29 cellular contexts compared by ENCODE assay signal in the genomic region with DNA sequence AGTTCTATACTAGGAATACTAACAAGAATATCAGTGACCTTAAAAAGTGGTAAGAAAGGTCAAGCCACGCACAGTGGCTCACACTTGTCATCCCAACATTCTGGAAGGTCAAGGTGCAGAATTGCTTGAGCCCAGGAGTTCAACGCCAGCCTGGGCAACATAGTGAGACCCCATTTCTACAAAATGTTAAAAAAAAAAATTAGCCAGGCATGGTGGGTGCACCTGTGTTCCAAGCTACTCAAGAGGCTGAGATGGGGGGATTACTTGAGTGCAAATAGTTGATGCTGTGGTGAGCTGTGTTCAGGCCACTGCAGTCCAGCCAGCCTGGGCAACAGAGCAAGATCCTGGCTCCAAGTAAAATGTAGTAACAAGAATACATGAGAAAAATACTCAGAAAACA.
"Had no signal": no experiment of that assay in that cellular context is flagged by ENCODE, and none has a peak within 500 bp of the region (broad histone marks: within the 10 kb centered on the region; RNA-seq: fewer than 3 reads in every experiment).

No MANE protein-coding gene starts in this region.

- H3K4me3 ChIP-seq: stomach, suprapubic skin, testis, thoracic aorta, thyroid gland, tibial artery, tibial nerve, transverse colon, upper lobe of left lung, upper lobe of right lung, uterus, vagina had no signal

- H3K27me3 Mint-ChIP-seq: stimulated activated memory B cell treated with anti-CD40 and anti-IgM and Interleukin-4, amounts not matched to agents 10 μg/mL and 1 μg/mL and 100 μg/mL, for 72 hours; stimulated activated naive B cell treated with anti-CD40 and anti-IgM and Interleukin-4, amounts not matched to agents 10 μg/mL and 1 μg/mL and 100 μg/mL, for 72 hours; stimulated activated naive CD8-positive, alpha-beta T cell treated with anti-CD3 and anti-CD28 coated beads, Interleukin-15, amount 100 ng/mL, for 72 hours; stimulated activated naive CD8-positive, alpha-beta T cell treated with anti-CD3 and anti-CD28 coated beads, Interleukin-15, Interleukin-2, amounts not matched to agents 100 ng/mL and 50 ng/mL, for 24 hours; type B pancreatic cell had no signal

- H3K36me3 ChIP-seq: stomach, suprapubic skin, thoracic aorta, thyroid gland, tibial artery, tibial nerve, transverse colon, upper lobe of left lung, upper lobe of right lung, uterus, vagina had no signal

- FAIRE-seq: urothelium cell line had no signal

- H3K27ac Mint-ChIP-seq: stimulated activated effector memory CD8-positive, alpha-beta T cell treated with anti-CD3 and anti-CD28 coated beads, Interleukin-12 subunit alpha, Interleukin-12 subunit beta, amount 100 ng/mL, for 72 hours; stimulated activated memory B cell treated with anti-CD40 and anti-IgM and Interleukin-4, amounts not matched to agents 10 μg/mL and 1 μg/mL and 100 μg/mL, for 72 hours; stimulated activated naive B cell treated with anti-CD40 and anti-IgM and Interleukin-4, amounts not matched to agents 10 μg/mL and 1 μg/mL and 100 μg/mL, for 72 hours; stimulated activated naive CD8-positive, alpha-beta T cell treated with anti-CD3 and anti-CD28 coated beads, Interleukin-15, amount 100 ng/mL, for 72 hours; stimulated activated naive CD8-positive, alpha-beta T cell treated with anti-CD3 and anti-CD28 coated beads, Interleukin-15, Interleukin-2, amounts not matched to agents 100 ng/mL and 50 ng/mL, for 24 hours; type B pancreatic cell had no signal

- H3K9me3 ChIP-seq: stomach, suprapubic skin, testis, thoracic aorta, thyroid gland, tibial artery, tibial nerve, transverse colon, upper lobe of left lung, upper lobe of right lung, uterus, vagina had no signal

- ATAC-seq: stimulated activated effector memory CD8-positive, alpha-beta T cell treated with anti-CD3 and anti-CD28 coated beads, Interleukin-12 subunit alpha, Interleukin-12 subunit beta, amount 100 ng/mL, for 72 hours; stimulated activated memory B cell treated with anti-CD40 and anti-IgM and Interleukin-4, amounts not matched to agents 10 μg/mL and 1 μg/mL and 100 μg/mL, for 72 hours; stimulated activated naive B cell treated with anti-CD40 and anti-IgM and Interleukin-4, amounts not matched to agents 10 μg/mL and 1 μg/mL and 100 μg/mL, for 72 hours; stimulated activated naive CD8-positive, alpha-beta T cell treated with anti-CD3 and anti-CD28 coated beads, Interleukin-15, amount 100 ng/mL, for 72 hours; stimulated activated naive CD8-positive, alpha-beta T cell treated with anti-CD3 and anti-CD28 coated beads, Interleukin-15, Interleukin-2, amounts not matched to agents 100 U/mL and 50 U/mL, for 24 hours; upper lobe of right lung had no signal

- H3K4me1 ChIP-seq: suprapubic skin, testis, thyroid gland, tibial artery, tibial nerve, transverse colon, upper lobe of left lung, upper lobe of right lung, uterus, vagina had no signal

- H3K4me1 Mint-ChIP-seq: stimulated activated effector memory CD8-positive, alpha-beta T cell treated with anti-CD3 and anti-CD28 coated beads, Interleukin-12 subunit alpha, Interleukin-12 subunit beta, amount 100 ng/mL, for 72 hours; stimulated activated memory B cell treated with anti-CD40 and anti-IgM and Interleukin-4, amounts not matched to agents 10 μg/mL and 1 μg/mL and 100 μg/mL, for 72 hours; stimulated activated naive B cell treated with anti-CD40 and anti-IgM and Interleukin-4, amounts not matched to agents 10 μg/mL and 1 μg/mL and 100 μg/mL, for 72 hours; stimulated activated naive CD8-positive, alpha-beta T cell treated with anti-CD3 and anti-CD28 coated beads, Interleukin-15, amount 100 ng/mL, for 72 hours had no signal

- DNase-seq: stimulated activated CD4-positive, alpha-beta T cell treated with anti-CD3 and anti-CD28 coated beads, Interleukin-2, amount 100 ng/mL, for 48 hours; stimulated activated CD4-positive, alpha-beta T cell treated with anti-CD3 and anti-CD28 coated beads, Interleukin-4, amount 100 ng/mL, for 1 hour; stimulated activated CD4-positive, alpha-beta T cell treated with anti-CD3 and anti-CD28 coated beads, Interleukin-4, amount 100 ng/mL, for 24 hours; stimulated activated CD4-positive, alpha-beta T cell treated with anti-CD3 and anti-CD28 coated beads, Interleukin-4, amount 100 ng/mL, for 4 hours; stimulated activated CD8-positive, alpha-beta memory T cell treated with anti-CD3 and anti-CD28 coated beads, Interleukin-4, amount 100 ng/mL, for 48 hours; stimulated activated naive B cell treated with anti-CD40 and anti-IgM and Interleukin-4, amounts not matched to agents 10 μg/mL and 1 μg/mL and 100 μg/mL, for 72 hours; stimulated activated naive CD4-positive, alpha-beta T cell; stimulated activated naive CD4-positive, alpha-beta T cell treated with Interleukin-2 at 50 U/mL for 16 hours; stimulated activated naive CD8-positive, alpha-beta T cell treated with anti-CD3 and anti-CD28 coated beads, Interleukin-15, amount 100 ng/mL, for 72 hours; stimulated activated naive CD8-positive, alpha-beta T cell treated with anti-CD3 and anti-CD28 coated beads, Interleukin-15, Interleukin-2, amounts not matched to agents 100 U/mL and 50 U/mL, for 24 hours; stomach; substantia nigra; testis; thyroid gland; tibial artery; transverse colon; trophoblast cell; upper lobe of left lung; upper lobe of right lung; uterus had no signal

- H3K4me3 Mint-ChIP-seq: stimulated activated effector memory CD8-positive, alpha-beta T cell treated with anti-CD3 and anti-CD28 coated beads, Interleukin-12 subunit alpha, Interleukin-12 subunit beta, amount 100 ng/mL, for 72 hours; stimulated activated memory B cell treated with anti-CD40 and anti-IgM and Interleukin-4, amounts not matched to agents 10 μg/mL and 1 μg/mL and 100 μg/mL, for 72 hours; stimulated activated naive B cell treated with anti-CD40 and anti-IgM and Interleukin-4, amounts not matched to agents 10 μg/mL and 1 μg/mL and 100 μg/mL, for 72 hours; stimulated activated naive CD8-positive, alpha-beta T cell treated with anti-CD3 and anti-CD28 coated beads, Interleukin-15, amount 100 ng/mL, for 72 hours; stimulated activated naive CD8-positive, alpha-beta T cell treated with anti-CD3 and anti-CD28 coated beads, Interleukin-15, Interleukin-2, amounts not matched to agents 100 ng/mL and 50 ng/mL, for 24 hours; type B pancreatic cell had no signal

- H3K36me3 Mint-ChIP-seq: stimulated activated effector memory CD8-positive, alpha-beta T cell treated with anti-CD3 and anti-CD28 coated beads, Interleukin-12 subunit alpha, Interleukin-12 subunit beta, amount 100 ng/mL, for 72 hours; stimulated activated memory B cell treated with anti-CD40 and anti-IgM and Interleukin-4, amounts not matched to agents 10 μg/mL and 1 μg/mL and 100 μg/mL, for 72 hours; stimulated activated naive B cell treated with anti-CD40 and anti-IgM and Interleukin-4, amounts not matched to agents 10 μg/mL and 1 μg/mL and 100 μg/mL, for 72 hours; type B pancreatic cell had no signal

- H3K27ac ChIP-seq: suprapubic skin, testis, thoracic aorta, thyroid gland, tibial artery, tibial nerve, transverse colon, upper lobe of left lung, upper lobe of right lung, uterus, vagina had no signal

- H3K27me3 ChIP-seq: stomach, suprapubic skin, testis, thyroid gland, tibial artery, tibial nerve, transverse colon, upper lobe of left lung, upper lobe of right lung, uterus, vagina had no signal

- H3K9me3 Mint-ChIP-seq: stimulated activated memory B cell treated with anti-CD40 and anti-IgM and Interleukin-4, amounts not matched to agents 10 μg/mL and 1 μg/mL and 100 μg/mL, for 72 hours; stimulated activated naive B cell treated with anti-CD40 and anti-IgM and Interleukin-4, amounts not matched to agents 10 μg/mL and 1 μg/mL and 100 μg/mL, for 72 hours; stimulated activated naive CD8-positive, alpha-beta T cell treated with anti-CD3 and anti-CD28 coated beads, Interleukin-15, amount 100 ng/mL, for 72 hours; stimulated activated naive CD8-positive, alpha-beta T cell treated with anti-CD3 and anti-CD28 coated beads, Interleukin-15, Interleukin-2, amounts not matched to agents 100 ng/mL and 50 ng/mL, for 24 hours; type B pancreatic cell had no signal
